ENCODE assay signal across 8 cellular contexts in genomic region chr9:706606-707451, GRCh38.
DNase-seq lines count a peak whose midpoint lies in the region; ATAC-seq and TF ChIP-seq lines count a peak whose summit lies in the region.

No MANE protein-coding gene starts in this region.

- no peak overlapping the region for H3K27ac Mint-ChIP-seq in activated CD4-positive, alpha-beta T cell treated with anti-CD3 and anti-CD28 coated beads, Interleukin-2, amount 10 ng/mL, durations not matched to agents 7 days and 5 days

- POLR2A ChIA-PET in activated CD4-positive, alpha-beta T cell treated with anti-CD3 and anti-CD28 coated beads, Interleukin-2, amount 10 ng/mL, durations not matched to agents 7 days and 5 days (lab: Charles Lee) = no interaction called here

- no peaks in the 10 kb centered on the region for H3K9me3 ChIP-seq in HUES48 (ENCODE audit: control insufficient read depth, insufficient read depth, low read length)

- H3K4me3 Mint-ChIP-seq in activated CD4-positive, alpha-beta T cell treated with anti-CD3 and anti-CD28 coated beads, Interleukin-2, amount 10 ng/mL, durations not matched to agents 7 days and 5 days = peak overlapping the region; percentile 75

- H3K4me3 ChIP-seq in HUES48 (ENCODE audit: low read depth, low read length) (peak overlapping the region; percentile 60), dorsolateral prefrontal cortex (peak overlapping the region; percentile 34 to 78 (median 63))

- peak in 1 of 56 donors; percentile 11 for TF ChIP-seq CTCF in dorsolateral prefrontal cortex (IDR thresholded peaks at IDR 0.05 in 54 of 56, conservative IDR thresholded peaks at IDR 0.05 in 2 of 56; ENCODE audit: low read depth in 1 of 56, partially characterized antibody in 56 of 56)

- H3K36me3 Mint-ChIP-seq in activated CD4-positive, alpha-beta T cell treated with anti-CD3 and anti-CD28 coated beads, Interleukin-2, amount 10 ng/mL, durations not matched to agents 7 days and 5 days (ENCODE audit: low read depth) = peaks cover 3% of the 10 kb centered on the region

- peaks cover 42% of the 10 kb centered on the region for H3K27me3 Mint-ChIP-seq in activated CD4-positive, alpha-beta T cell treated with anti-CD3 and anti-CD28 coated beads, Interleukin-2, amount 10 ng/mL, durations not matched to agents 7 days and 5 days

- peaks cover 13% of the 10 kb centered on the region; the same call in 1 of the 2 replicates for H3K36me3 ChIP-seq in HUES48 (ENCODE audit: control insufficient read depth, insufficient read depth, low read length)

- no peaks in the 10 kb centered on the region for H3K9me3 Mint-ChIP-seq in activated CD4-positive, alpha-beta T cell treated with anti-CD3 and anti-CD28 coated beads, Interleukin-2, amount 10 ng/mL, durations not matched to agents 7 days and 5 days

- ATAC-seq in left lobe of liver (peak; percentile 77), HG03460 (IDR thresholded peaks at IDR 0.05; ENCODE audit: unreplicated experiment) (no peak)

- H3K27me3 ChIP-seq in HUES48 (ENCODE audit: control insufficient read depth, insufficient read depth, low read length) = no peaks in the 10 kb centered on the region
- H3K27me3 ChIP-seq in dorsolateral prefrontal cortex = no peaks in the 10 kb centered on the region

- intact Hi-C loops in dorsolateral prefrontal cortex (cut with DNase I) = no loop called here

- H3K9ac ChIP-seq in HUES48 (ENCODE audit: low read depth, low read length) = peak overlapping the region; percentile 56

- CTCF ChIA-PET in activated CD4-positive, alpha-beta T cell treated with anti-CD3 and anti-CD28 coated beads, Interleukin-2, amount 10 ng/mL, durations not matched to agents 7 days and 5 days (lab: Charles Lee) = interaction anchor here (0.6 kb wide), 1 partner anchor 14 kb away, joined by 3 read pairs; no protein-coding TSS in a partner anchor

- DNase-seq in COLO668 (lab: John Stamatoyannopoulos, UW; ENCODE audit: unreplicated experiment) (peak; percentile 38), dorsolateral prefrontal cortex (peak; percentile 53 to 73 (median 62)), left lobe of liver (ENCODE audit: low spot score) (peak; percentile 95), HT-29 (ENCODE audit: low spot score) (no peak)
- DNase-seq in activated CD4-positive, alpha-beta T cell treated with anti-CD3 and anti-CD28 coated beads, Interleukin-2, amount 10 ng/mL, durations not matched to agents 7 days and 5 days = no peak
- peak; percentile 35 for DNase-seq in stimulated activated CD4-positive, alpha-beta T cell treated with anti-CD3 and anti-CD28 coated beads, Interleukin-1b, Interleukin-23, amount 100 ng/mL, for 48 hours

- H3K27ac ChIP-seq in HUES48 (ENCODE audit: low read depth, low read length) = peak overlapping the region; percentile 69
- peak overlapping the region; percentile 16 to 94 (median 81) for H3K27ac ChIP-seq in dorsolateral prefrontal cortex

- peaks cover 10% of the 10 kb centered on the region for H3K4me1 Mint-ChIP-seq in activated CD4-positive, alpha-beta T cell treated with anti-CD3 and anti-CD28 coated beads, Interleukin-2, amount 10 ng/mL, durations not matched to agents 7 days and 5 days

- peaks cover 28% of the 10 kb centered on the region for H3K4me1 ChIP-seq in HUES48 (ENCODE audit: control insufficient read depth, insufficient read depth, low read length)

Comparison
In these comparisons a context has a peak if more than half of its experiments do, and no peak if none do; other contexts are left out.
1. DNase-seq: peak in COLO668 (single experiment), dorsolateral prefrontal cortex (10 of 10), left lobe of liver (single experiment) and stimulated activated CD4-positive, alpha-beta T cell treated with anti-CD3 and anti-CD28 coated beads, Interleukin-1b, Interleukin-23, amount 100 ng/mL, for 48 hours (single experiment); none in activated CD4-positive, alpha-beta T cell treated with anti-CD3 and anti-CD28 coated beads, Interleukin-2, amount 10 ng/mL, durations not matched to agents 7 days and 5 days (single experiment) and HT-29 (single experiment).